ENCODE assay signal across 23 cellular contexts in genomic region chr6:127202676-127203075, GRCh38.
DNase-seq lines count a peak whose midpoint lies in the region; ATAC-seq and TF ChIP-seq lines count a peak whose summit lies in the region.
"Had no signal": no experiment of that assay in that cellular context is flagged by ENCODE, and none has a peak within 500 bp of the region (broad histone marks: within the 10 kb centered on the region; RNA-seq: fewer than 3 reads in every experiment).

No MANE protein-coding gene starts in this region.

- intact Hi-C loops in esophagus squamous epithelium (cut with DNase I), result no loop called here
- intact Hi-C loops in ovary (cut with DNase I), result no loop called here

- DNase-seq in AG08395 (ENCODE audit: low spot score) (peak; percentile 24), GM03348 (ENCODE audit: low spot score) (peak; percentile 18), HCEC 1CT (peak; percentile 13), fibroblast of mammary gland (ENCODE audit: low read depth) (peak; percentile 59), HuH-7 (ENCODE audit: low spot score) (no peak), esophagus squamous epithelium (lab: John Stamatoyannopoulos, UW) (no peak), ovary (no peak)
- DNase-seq: BE2C; C1 segment of cervical spinal cord; CD4-positive, CD25-positive, alpha-beta regulatory T cell; CD8-positive, alpha-beta memory T cell; COR-L47; DMS 273 treated with DMSO at 0.1 percent for 48 hours; DMS53; DND-41; GDM1; IMR-90 had no signal

- H3K27me3 ChIP-seq in esophagus squamous epithelium (no peaks in the 10 kb centered on the region), ovary (no peaks in the 10 kb centered on the region)

- TF ChIP-seq CTCF in fibroblast of mammary gland (conservative IDR thresholded peaks at IDR 0.05; ENCODE audit: control insufficient read depth, insufficient read depth, low read depth, low read length) (no peak), esophagus squamous epithelium (IDR thresholded peaks at IDR 0.05) (no peak), ovary (IDR thresholded peaks at IDR 0.05) (no peak)

- H3K4me1 ChIP-seq in esophagus squamous epithelium, result no peaks in the 10 kb centered on the region
- no peaks in the 10 kb centered on the region for H3K4me1 ChIP-seq in ovary (ENCODE audit: insufficient read depth)
- H3K4me1 ChIP-seq: A549, BE2C, HAP-1 had no signal

- TF ChIP-seq POLR2A in esophagus squamous epithelium (IDR thresholded peaks at IDR 0.05), result no peak
- TF ChIP-seq POLR2A in ovary (IDR thresholded peaks at IDR 0.05), result no peak

- H3K9me3 ChIP-seq in esophagus squamous epithelium (no peaks in the 10 kb centered on the region), ovary (no peaks in the 10 kb centered on the region)
- H3K9me3 ChIP-seq: A549, BE2C, HAP-1 had no signal

- H3K36me3 ChIP-seq in esophagus squamous epithelium (no peaks in the 10 kb centered on the region), ovary (no peaks in the 10 kb centered on the region)
- H3K36me3 ChIP-seq: BE2C, HAP-1 had no signal

- H3K4me3 ChIP-seq in fibroblast of mammary gland (ENCODE audit: control insufficient read depth, low read depth, low read length), result no peak overlapping the region
- no peak overlapping the region for H3K4me3 ChIP-seq in esophagus squamous epithelium
- no peak overlapping the region for H3K4me3 ChIP-seq in ovary
- H3K4me3 ChIP-seq: A549, HAP-1, K562 had no signal

- H3K27ac ChIP-seq in esophagus squamous epithelium, result no peak overlapping the region
- no peak overlapping the region for H3K27ac ChIP-seq in ovary
- H3K27ac ChIP-seq: 22Rv1, A549, HL-60 had no signal

- ATAC-seq in HG02840 (IDR thresholded peaks at IDR 0.05; ENCODE audit: low FRiP score, unreplicated experiment), result no peak
- ATAC-seq: K562 had no signal

- TF ChIP-seq EP300 in ovary (IDR thresholded peaks at IDR 0.05), result no peak

Comparison
In these comparisons a context has a peak if more than half of its experiments do, and no peak if none do; other contexts are left out.
1. DNase-seq: peak in AG08395 (single experiment), GM03348 (single experiment), HCEC 1CT (single experiment) and fibroblast of mammary gland (single experiment); none in HuH-7 (single experiment), esophagus squamous epithelium (single experiment) and ovary (0 of 5).